In genomic region chr7:33779216-33779615, GRCh38 we compare ENCODE assay signal across 32 cellular contexts.
"Had no signal": no experiment of that assay in that cellular context is flagged by ENCODE, and none has a peak within 500 bp of the region (broad histone marks: within the 10 kb centered on the region; RNA-seq: fewer than 3 reads in every experiment).

No MANE protein-coding gene starts in this region.

- H3K27ac Mint-ChIP-seq: mesothelial cell of epicardium; naive B cell; natural killer cell; stimulated activated naive B cell treated with anti-CD40 and anti-IgM and Interleukin-4, amounts not matched to agents 10 μg/mL and 1 μg/mL and 100 μg/mL, for 72 hours had no signal

- H3K36me3 Mint-ChIP-seq: immature natural killer cell; natural killer cell; stimulated activated naive B cell treated with anti-CD40 and anti-IgM and Interleukin-4, amounts not matched to agents 10 μg/mL and 1 μg/mL and 100 μg/mL, for 72 hours had no signal

- H3K27me3 ChIP-seq: left lung, pancreas, stomach, testis, thyroid gland, transverse colon, upper lobe of left lung, vagina had no signal

- DNase-seq: hypothalamus; immature natural killer cell; kidney; left colon; left lung; lower lobe of right lung; mammary epithelial cell; mesenchymal stem cell; naive B cell; natural killer cell; nucleus accumbens; pancreas; posterior cingulate gyrus; retina; right cardiac atrium; stimulated activated CD4-positive, alpha-beta T cell treated with anti-CD3 and anti-CD28 coated beads, Interleukin-12 subunit alpha, Interleukin-12 subunit beta, amount 100 ng/mL, for 4 hours; stimulated activated CD4-positive, alpha-beta T cell treated with anti-CD3 and anti-CD28 coated beads, Interleukin-15, amount 100 ng/mL, for 24 hours; stimulated activated CD4-positive, alpha-beta T cell treated with anti-CD3 and anti-CD28 coated beads, Interleukin-2, amount 100 ng/mL, for 24 hours; stimulated activated CD4-positive, alpha-beta T cell treated with anti-CD3 and anti-CD28 coated beads, Interleukin-4, amount 100 ng/mL, for 1 hour; stimulated activated naive B cell treated with anti-CD40 and anti-IgM and Interleukin-4, amounts not matched to agents 10 μg/mL and 1 μg/mL and 100 μg/mL, for 72 hours; stimulated activated naive CD8-positive, alpha-beta T cell treated with anti-CD3 and anti-CD28 coated beads, Interleukin-15, Interleukin-2, amounts not matched to agents 100 U/mL and 50 U/mL, for 24 hours; stomach; testis; thyroid gland; transverse colon had no signal

- H3K36me3 ChIP-seq: left lung, lower lobe of right lung, pancreas, prostate gland, thyroid gland, transverse colon, upper lobe of left lung, vagina had no signal

- H3K4me3 Mint-ChIP-seq: immature natural killer cell; mesothelial cell of epicardium; naive B cell; natural killer cell; neural crest cell; stimulated activated naive B cell treated with anti-CD40 and anti-IgM and Interleukin-4, amounts not matched to agents 10 μg/mL and 1 μg/mL and 100 μg/mL, for 72 hours had no signal

- H3K4me3 ChIP-seq: left lung, lower lobe of right lung, pancreas, prostate gland, skin epidermis, stomach, testis, thyroid gland, transverse colon, upper lobe of left lung, vagina had no signal

- ATAC-seq: left colon; left lung; lower lobe of right lung; natural killer cell; pancreas; right cardiac atrium; sciatic nerve; stimulated activated naive B cell treated with anti-CD40 and anti-IgM and Interleukin-4, amounts not matched to agents 10 μg/mL and 1 μg/mL and 100 μg/mL, for 72 hours; stimulated activated naive CD8-positive, alpha-beta T cell treated with anti-CD3 and anti-CD28 coated beads, Interleukin-15, Interleukin-2, amounts not matched to agents 100 U/mL and 50 U/mL, for 24 hours had no signal

- H3K4me1 Mint-ChIP-seq: naive B cell; neural crest cell; stimulated activated naive B cell treated with anti-CD40 and anti-IgM and Interleukin-4, amounts not matched to agents 10 μg/mL and 1 μg/mL and 100 μg/mL, for 72 hours had no signal

- H3K27me3 Mint-ChIP-seq: naive B cell; stimulated activated naive B cell treated with anti-CD40 and anti-IgM and Interleukin-4, amounts not matched to agents 10 μg/mL and 1 μg/mL and 100 μg/mL, for 72 hours had no signal

- H3K9me3 Mint-ChIP-seq: naive B cell; natural killer cell; stimulated activated naive B cell treated with anti-CD40 and anti-IgM and Interleukin-4, amounts not matched to agents 10 μg/mL and 1 μg/mL and 100 μg/mL, for 72 hours had no signal

- H3K27ac ChIP-seq: left lung, lower lobe of right lung, pancreas, prostate gland, skin epidermis, stomach, testis, thyroid gland, transverse colon, upper lobe of left lung, vagina had no signal

- H3K9me3 ChIP-seq: lower lobe of right lung, pancreas, prostate gland, testis, thyroid gland, transverse colon, vagina had no signal
